Comparison of ENCODE assay signal across 16 cellular contexts in genomic region chr3:64488938-64489337, GRCh38.
A peak's percentile ranks its signal among the peaks of the same experiment; 100 is the strongest.
DNase-seq lines count a peak whose midpoint lies in the region; ATAC-seq and TF ChIP-seq lines count a peak whose summit lies in the region.
"Had no signal": no experiment of that assay in that cellular context is flagged by ENCODE, and none has a peak within 500 bp of the region (broad histone marks: within the 10 kb centered on the region; RNA-seq: fewer than 3 reads in every experiment).

No MANE protein-coding gene starts in this region.

- no peak overlapping the region for H4K91ac ChIP-seq in H9 (ENCODE audit: insufficient read length, low read depth, low read length)

- no peak overlapping the region for H2BK20ac ChIP-seq in H9 (ENCODE audit: low read depth, low read length, poor library complexity, severe bottlenecking)

- H3K27me3 Mint-ChIP-seq in H9 (ENCODE audit: low read depth) (peaks cover 22% of the 10 kb centered on the region), osteocyte (ENCODE audit: unreplicated experiment) (peaks cover 34% of the 10 kb centered on the region)

- H3K9me3 Mint-ChIP-seq in H9 (no peaks in the 10 kb centered on the region), osteocyte (ENCODE audit: unreplicated experiment) (no peaks in the 10 kb centered on the region)
- H3K9me3 Mint-ChIP-seq: activated naive CD4-positive, alpha-beta T cell treated with anti-CD3 and anti-CD28 coated beads, Interleukin-2, amount 50 U/mL, for 72 hours; central memory CD8-positive, alpha-beta T cell had no signal

- H4K8ac ChIP-seq in H9 (replicated peaks; ENCODE audit: insufficient read length, low read depth, low read length): no peak overlapping the region

- peak overlapping the region in 1 of 3 experiments; percentile 78; a peak in 2 of 7 replicates for H3K27ac Mint-ChIP-seq in H9
- H3K27ac Mint-ChIP-seq in osteocyte (ENCODE audit: unreplicated experiment): no peak overlapping the region
- H3K27ac Mint-ChIP-seq: activated naive CD4-positive, alpha-beta T cell treated with anti-CD3 and anti-CD28 coated beads, Interleukin-2, amount 50 U/mL, for 72 hours had no signal

- H3K27me3 ChIP-seq in H9 (ENCODE audit: insufficient read depth, low read length) (no peaks in the 10 kb centered on the region; the same call in 1 of the 2 replicates), ectodermal cell (ENCODE audit: control insufficient read depth, insufficient read depth, low read length, poor library complexity, severe bottlenecking) (no peaks in the 10 kb centered on the region)

- no peak for ATAC-seq in GM21367 (IDR thresholded peaks at IDR 0.05; ENCODE audit: unreplicated experiment)
- ATAC-seq: activated naive CD4-positive, alpha-beta T cell treated with anti-CD3 and anti-CD28 coated beads, Interleukin-2, amount 50 U/mL, for 72 hours had no signal

- H3K9me3 ChIP-seq in H9 (ENCODE audit: control insufficient read depth, low read depth, low read length) (no peaks in the 10 kb centered on the region), ectodermal cell (ENCODE audit: control insufficient read depth, low read length) (no peaks in the 10 kb centered on the region)
- H3K9me3 ChIP-seq: heart left ventricle, left lung, upper lobe of right lung had no signal

- H3K56ac ChIP-seq in H9 (ENCODE audit: insufficient read length, low read depth, low read length): no peak overlapping the region

- H4K5ac ChIP-seq in H9 (ENCODE audit: insufficient read length, low read depth, low read length): no peak overlapping the region

- no peak overlapping the region for H2BK5ac ChIP-seq in H9 (ENCODE audit: insufficient read length, low read length)

- no peak overlapping the region for H3K4ac ChIP-seq in H9 (ENCODE audit: low read depth, low read length)

- no peak overlapping the region for H3K9ac ChIP-seq in H9 (ENCODE audit: extremely low read depth, insufficient read length, low read length)

- no peaks in the 10 kb centered on the region for H3K36me3 ChIP-seq in ectodermal cell (ENCODE audit: control insufficient read depth, insufficient read depth, low read length)
- H3K36me3 ChIP-seq: heart left ventricle, left lung, upper lobe of right lung had no signal

- H3K23ac ChIP-seq in H9 (ENCODE audit: insufficient read length, low read depth, low read length): no peak overlapping the region

- H4K20me1 ChIP-seq in H9 (ENCODE audit: control insufficient read depth, insufficient read depth, insufficient read length): no peaks in the 10 kb centered on the region

- H3K23me2 ChIP-seq in H9 (ENCODE audit: insufficient read length, low read depth, low read length, poor library complexity, severe bottlenecking): peaks cover 4% of the 10 kb centered on the region

- WGBS in H9 (ENCODE audit: extremely low coverage, insufficient read length, low lambda C conversion rate): no CpG with 5 or more reads among the region's 5 CpGs
- whole genome bisulfite sequencing in ectodermal cell, 2 experiments: 50 to 61% methylated on average over 5 of the region's 5 CpGs

- no peaks in the 10 kb centered on the region for H3K79me2 ChIP-seq in H9 (ENCODE audit: insufficient read depth, low read length)

- H3K36me3 Mint-ChIP-seq in H9 (ENCODE audit: insufficient read depth in 1 of 3, low read depth in 3 of 3) (no peaks in the 10 kb centered on the region), osteocyte (ENCODE audit: unreplicated experiment) (no peaks in the 10 kb centered on the region)
- H3K36me3 Mint-ChIP-seq: activated naive CD4-positive, alpha-beta T cell treated with anti-CD3 and anti-CD28 coated beads, Interleukin-2, amount 50 U/mL, for 72 hours had no signal

- no peak overlapping the region for H3K4me3 ChIP-seq in ectodermal cell (ENCODE audit: insufficient read depth, low read depth, low read length)
- H3K4me3 ChIP-seq: K562, left lung, upper lobe of right lung had no signal

- H2AK5ac ChIP-seq in H9 (ENCODE audit: insufficient read length, low read length): no peak overlapping the region

- no peak overlapping the region for H2BK15ac ChIP-seq in H9 (ENCODE audit: low read depth, low read length)

- TF ChIP-seq CTCF in H9 (conservative IDR thresholded peaks at IDR 0.05) (no peak), osteocyte (IDR thresholded peaks at IDR 0.05) (no peak)

- H3K4me1 ChIP-seq in H9 (ENCODE audit: insufficient read depth, low read length): peaks cover 8% of the 10 kb centered on the region; the same call in 1 of the 2 replicates
- peaks cover 29% of the 10 kb centered on the region for H3K4me1 ChIP-seq in ectodermal cell (ENCODE audit: control insufficient read depth, insufficient read depth, low read length)
- H3K4me1 ChIP-seq: upper lobe of right lung had no signal

- peak; percentile 5 for DNase-seq in NCI-H1436 (lab: John Stamatoyannopoulos, UW)
- DNase-seq in NCI-H1436 treated with DMSO at 0.1 percent for 48 hours (lab: John Stamatoyannopoulos, UW): no peak
- no peak for DNase-seq in H9
- DNase-seq in osteocyte (ENCODE audit: extremely low spot score, unreplicated experiment): no peak
- no peak for DNase-seq in KG1 (lab: John Stamatoyannopoulos, UW)
- DNase-seq in islet precursor cell: no peak
- DNase-seq: NCI-H446 treated with DMSO at 0.1 percent for 48 hours, SHP77 treated with DMSO at 0.1 percent for 48 hours had no signal

- peak overlapping the region; percentile 85; the same call in 1 of the 2 replicates for H3K14ac ChIP-seq in H9 (ENCODE audit: insufficient read depth, low read length)

- H3K18ac ChIP-seq in H9 (ENCODE audit: insufficient read length, low read depth, low read length): no peak overlapping the region

- H3K4me1 Mint-ChIP-seq in H9: peaks cover 31 to 42% of the 10 kb centered on the region in 2 experiments
- peaks cover 9% of the 10 kb centered on the region for H3K4me1 Mint-ChIP-seq in osteocyte (ENCODE audit: unreplicated experiment)
- H3K4me1 Mint-ChIP-seq: central memory CD8-positive, alpha-beta T cell had no signal

- H2BK120ac ChIP-seq in H9 (ENCODE audit: low read depth, low read length, poor library complexity, severe bottlenecking): no peak overlapping the region

- peak overlapping the region; percentile 69 for H3K4me2 ChIP-seq in H9 (ENCODE audit: insufficient read depth, insufficient read length, low read length)

- H2BK12ac ChIP-seq in H9 (ENCODE audit: insufficient read length, low read depth, low read length): no peak overlapping the region

- no peaks in the 10 kb centered on the region for H3K79me1 ChIP-seq in H9 (ENCODE audit: insufficient read depth, low read depth, low read length, poor library complexity, severe bottlenecking)

- peak overlapping the region; percentile 90 for H2AFZ ChIP-seq in H9 (ENCODE audit: low read length)

- H3K27ac ChIP-seq in H9 (ENCODE audit: insufficient read length, low read depth, low read length) (no peak overlapping the region), ectodermal cell (ENCODE audit: insufficient read depth, low read depth, low read length, poor library complexity, severe bottlenecking) (peak overlapping the region; percentile 64)
- H3K27ac ChIP-seq: heart left ventricle, left lung, upper lobe of right lung had no signal

- H3T11ph ChIP-seq in H9 (ENCODE audit: low read length): no peak overlapping the region

- H3K4me3 Mint-ChIP-seq in H9 (peak overlapping the region; percentile 34 to 64), osteocyte (ENCODE audit: unreplicated experiment) (peak overlapping the region; percentile 35)
- H3K4me3 Mint-ChIP-seq: central memory CD8-positive, alpha-beta T cell had no signal
